Comparison of ENCODE assay signal across 19 cellular contexts in genomic region chr5:116923344-116923743, GRCh38.
"Had no signal": no experiment of that assay in that cellular context is flagged by ENCODE, and none has a peak within 500 bp of the region (broad histone marks: within the 10 kb centered on the region; RNA-seq: fewer than 3 reads in every experiment).

No MANE protein-coding gene starts in this region.

- H3K4me3 ChIP-seq: pancreas, smooth muscle cell, stomach had no signal

- H3K9me3 ChIP-seq: pancreas, stomach had no signal

- DNase-seq: activated CD4-positive, alpha-beta T cell treated with anti-CD3 and anti-CD28 coated beads, Interleukin-2, amount 50 U/mL, for 1 hour; activated CD8-positive, alpha-beta memory T cell treated with anti-CD3 and anti-CD28 coated beads, Interleukin-2, amount 50 U/mL, for 4 hours; activated effector memory CD4-positive, alpha-beta T cell treated with anti-CD3 and anti-CD28 coated beads, Interleukin-2, amount 50 U/mL, for 16 hours; activated naive CD4-positive, alpha-beta T cell treated with anti-CD3 and anti-CD28 coated beads, Interleukin-2, amount 50 U/mL, for 16 hours; activated T-cell treated with anti-CD3 and anti-CD28 coated beads, Interleukin-2, amount 50 U/mL, for 72 hours; aorta; brain microvascular endothelial cell; cortex of kidney; head of caudate nucleus; immature natural killer cell; left ventricle myocardium superior; pancreas; stimulated activated CD4-positive, alpha-beta T cell treated with anti-CD3 and anti-CD28 coated beads, Interleukin-4, amount 100 ng/mL, for 24 hours; stomach; T-helper 1 cell; T-helper 9 cell had no signal

- H3K27ac ChIP-seq: brain microvascular endothelial cell, pancreas, stomach had no signal

- H3K36me3 ChIP-seq: brain microvascular endothelial cell, pancreas, stomach had no signal

- H3K4me1 ChIP-seq: pancreas, stomach had no signal

- H3K27me3 ChIP-seq: brain microvascular endothelial cell, pancreas, stomach had no signal

- H3K4me1 Mint-ChIP-seq: immature natural killer cell; stimulated activated effector memory CD8-positive, alpha-beta T cell treated with anti-CD3 and anti-CD28 coated beads, Interleukin-12 subunit alpha, Interleukin-12 subunit beta, amount 100 ng/mL, for 72 hours had no signal

- H3K27me3 Mint-ChIP-seq: type B pancreatic cell had no signal

- H3K27ac Mint-ChIP-seq: activated T-cell treated with anti-CD3 and anti-CD28 coated beads, Interleukin-2, amount 50 U/mL, for 72 hours; immature natural killer cell; stimulated activated effector memory CD8-positive, alpha-beta T cell treated with anti-CD3 and anti-CD28 coated beads, Interleukin-12 subunit alpha, Interleukin-12 subunit beta, amount 100 ng/mL, for 72 hours; type B pancreatic cell had no signal

- H3K4me3 Mint-ChIP-seq: activated T-cell treated with anti-CD3 and anti-CD28 coated beads, Interleukin-2, amount 50 U/mL, for 72 hours; immature natural killer cell; stimulated activated effector memory CD8-positive, alpha-beta T cell treated with anti-CD3 and anti-CD28 coated beads, Interleukin-12 subunit alpha, Interleukin-12 subunit beta, amount 100 ng/mL, for 72 hours; type B pancreatic cell had no signal

- H3K9me3 Mint-ChIP-seq: activated T-cell treated with anti-CD3 and anti-CD28 coated beads, Interleukin-2, amount 50 U/mL, for 72 hours; stimulated activated effector memory CD8-positive, alpha-beta T cell treated with anti-CD3 and anti-CD28 coated beads, Interleukin-12 subunit alpha, Interleukin-12 subunit beta, amount 100 ng/mL, for 72 hours; type B pancreatic cell had no signal

- H3K36me3 Mint-ChIP-seq: immature natural killer cell; stimulated activated effector memory CD8-positive, alpha-beta T cell treated with anti-CD3 and anti-CD28 coated beads, Interleukin-12 subunit alpha, Interleukin-12 subunit beta, amount 100 ng/mL, for 72 hours; type B pancreatic cell had no signal
